26 cellular contexts compared by ENCODE assay signal in the genomic region with DNA sequence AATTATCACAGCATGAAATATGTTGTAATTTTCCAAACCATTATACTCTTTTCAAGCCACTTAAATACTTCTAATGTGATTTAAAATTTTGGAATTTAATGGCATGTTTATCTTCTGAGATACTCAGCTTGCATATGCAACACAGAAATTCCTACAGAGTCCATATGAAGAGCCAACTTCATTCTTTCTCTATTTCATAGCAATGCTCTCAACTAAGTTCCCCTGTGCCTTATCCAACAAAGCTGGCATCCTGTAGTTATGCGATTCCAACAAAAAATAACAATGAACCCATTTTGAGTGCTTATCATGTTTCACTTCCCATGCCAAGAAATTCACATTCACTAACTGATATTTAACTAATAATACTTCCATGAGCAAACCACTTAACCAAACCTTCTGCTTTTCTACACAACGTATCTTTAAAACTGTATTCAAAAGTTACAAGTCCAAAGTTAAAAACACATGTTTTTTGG.
DNase-seq lines count a peak whose midpoint lies in the region; ATAC-seq and TF ChIP-seq lines count a peak whose summit lies in the region.
"Had no signal": no experiment of that assay in that cellular context is flagged by ENCODE, and none has a peak within 500 bp of the region (broad histone marks: within the 10 kb centered on the region; RNA-seq: fewer than 3 reads in every experiment).

No MANE protein-coding gene starts in this region.

- H2BK20ac ChIP-seq in IMR-90 (ENCODE audit: low read depth, low read length): peak overlapping the region; percentile 43; the same call in 1 of the 2 replicates

- H3K56ac ChIP-seq in IMR-90 (ENCODE audit: extremely low read depth, insufficient read depth, low read length): no peak overlapping the region

- no peak overlapping the region for H2AK9ac ChIP-seq in IMR-90 (replicated peaks; ENCODE audit: low read depth, low read length, poor library complexity)

- no peak overlapping the region for H4K91ac ChIP-seq in IMR-90 (ENCODE audit: insufficient read depth, low read depth, low read length)

- peak overlapping the region in 1 of 2 experiments; percentile 18; a peak in 1 of 4 replicates for H4K8ac ChIP-seq in IMR-90 (ENCODE audit: low read depth in 2 of 2, low read length in 2 of 2)

- ATAC-seq in IMR-90 (ENCODE audit: low read depth) (peak; percentile 44), body of pancreas (peak; percentile 59), GM21528 (IDR thresholded peaks at IDR 0.05; ENCODE audit: low FRiP score, unreplicated experiment) (no peak), left colon (no peak)
- ATAC-seq: activated naive CD4-positive, alpha-beta T cell treated with anti-CD3 and anti-CD28 coated beads, Interleukin-2, amount 50 U/mL, for 72 hours; activated T-cell treated with anti-CD3 and anti-CD28 coated beads, Interleukin-2, amount 50 U/mL, for 72 hours; CD8-positive, alpha-beta T cell; stimulated activated naive CD8-positive, alpha-beta T cell treated with anti-CD3 and anti-CD28 coated beads, Interleukin-15, amount 100 ng/mL, for 72 hours had no signal

- peak overlapping the region; percentile 37; the same call in 1 of the 2 replicates for H2BK120ac ChIP-seq in IMR-90 (ENCODE audit: low read depth, low read length)

- H3K27me3 ChIP-seq in ACC112 (ENCODE audit: insufficient read depth, low read length) (no peaks in the 10 kb centered on the region), IMR-90 (ENCODE audit: control insufficient read depth, insufficient read depth, low read length) (no peaks in the 10 kb centered on the region), body of pancreas (no peaks in the 10 kb centered on the region), hepatocyte (no peaks in the 10 kb centered on the region)
- H3K27me3 ChIP-seq: SJCRH30 had no signal

- in situ Hi-C loops in IMR-90 (cut with MboI; ENCODE audit: low sequenced_read_pairs): no loop called here

- peak overlapping the region; percentile 89; the same call in 1 of the 2 replicates for H3K18ac ChIP-seq in IMR-90 (ENCODE audit: low read depth, low read length)

- H3K4me1 ChIP-seq in ACC112 (ENCODE audit: control insufficient read depth, insufficient read depth, low read length, unreplicated experiment) (peaks cover 22% of the 10 kb centered on the region), IMR-90 (ENCODE audit: control insufficient read depth, insufficient read depth, low read length) (peaks cover 5% of the 10 kb centered on the region; the same call in 1 of the 2 replicates), body of pancreas (peaks cover 10% of the 10 kb centered on the region), hepatocyte (ENCODE audit: insufficient read depth) (no peaks in the 10 kb centered on the region)

- H3K4ac ChIP-seq in IMR-90 (ENCODE audit: low read depth, low read length): peak overlapping the region; percentile 21; the same call in 1 of the 2 replicates

- no peaks in the 10 kb centered on the region for H3K9me1 ChIP-seq in IMR-90 (ENCODE audit: insufficient read depth, low read length)

- H3K14ac ChIP-seq in IMR-90 (replicated peaks; ENCODE audit: low read depth, low read length): no peak overlapping the region

- H3K36me3 ChIP-seq in ACC112 (ENCODE audit: insufficient read depth, low read length) (no peaks in the 10 kb centered on the region), IMR-90 (ENCODE audit: control insufficient read depth, insufficient read depth, low read length) (no peaks in the 10 kb centered on the region), body of pancreas (replicated peaks in 1 of 2; ENCODE audit: insufficient read depth in 1 of 2, low read depth in 2 of 2) (no peaks in the 10 kb centered on the region), hepatocyte (replicated peaks; ENCODE audit: insufficient read depth, low read depth) (no peaks in the 10 kb centered on the region)
- H3K36me3 ChIP-seq: SJCRH30 had no signal

- peak overlapping the region; percentile 16; the same call in 1 of the 2 replicates for H3K4me3 ChIP-seq in ACC112 (ENCODE audit: low read depth, low read length)
- H3K4me3 ChIP-seq in IMR-90 (ENCODE audit: insufficient read depth, low read depth, low read length): no peak overlapping the region
- no peak overlapping the region for H3K4me3 ChIP-seq in body of pancreas
- no peak overlapping the region for H3K4me3 ChIP-seq in hepatocyte
- H3K4me3 ChIP-seq: PC-9, SJCRH30 had no signal

- H2AFZ ChIP-seq in ACC112 (ENCODE audit: low read length, unreplicated experiment) (peak overlapping the region; percentile 58), IMR-90 (replicated peaks; ENCODE audit: low read length, poor library complexity) (no peak overlapping the region), hepatocyte (no peak overlapping the region)
- H2AFZ ChIP-seq: PC-9 had no signal

- BruUV-seq in IMR-90 (replicated peaks; lab: Mats Ljungman, UMichigan): no TSS peak

- H3K9me3 ChIP-seq in IMR-90 (ENCODE audit: control insufficient read depth, insufficient read depth, low read length) (no peaks in the 10 kb centered on the region), body of pancreas (no peaks in the 10 kb centered on the region), hepatocyte (ENCODE audit: low read depth) (no peaks in the 10 kb centered on the region)

- H2AK5ac ChIP-seq in IMR-90 (ENCODE audit: low read depth, low read length): no peak overlapping the region

- CTCF ChIA-PET in IMR-90 (lab: Yijun Ruan, JAX): interaction anchor here (0.6 kb wide), 1 partner anchor 245 kb away, joined by 4 read pairs; no protein-coding TSS in a partner anchor

- H4K20me1 ChIP-seq in IMR-90 (ENCODE audit: insufficient read depth, low read length) (no peaks in the 10 kb centered on the region), hepatocyte (ENCODE audit: insufficient read depth, poor library complexity, severe bottlenecking) (no peaks in the 10 kb centered on the region)

- H3K23ac ChIP-seq in IMR-90 (ENCODE audit: low read depth, low read length): no peak overlapping the region

- H3K9ac ChIP-seq in IMR-90 (ENCODE audit: low read depth, low read length): no peak overlapping the region

- H3K9me2 ChIP-seq in hepatocyte (replicated peaks; ENCODE audit: insufficient read depth): no peaks in the 10 kb centered on the region

- TF ChIP-seq CTCF in IMR-90 (conservative IDR thresholded peaks at IDR 0.05; ENCODE audit: low read depth, low read length) (no peak), body of pancreas (IDR thresholded peaks at IDR 0.05) (no peak), hepatocyte (IDR thresholded peaks at IDR 0.05; ENCODE audit: poor library complexity) (no peak)

- TF ChIP-seq RAD21 in IMR-90 (IDR thresholded peaks at IDR 0.05; ENCODE audit: low read length): no peak

- no peak overlapping the region for H2BK15ac ChIP-seq in IMR-90 (ENCODE audit: low read depth, low read length)

- no peaks in the 10 kb centered on the region for H3K79me1 ChIP-seq in IMR-90 (ENCODE audit: low read depth in 1 of 2, low read length in 2 of 2)

- H3K27ac ChIP-seq in ACC112 (ENCODE audit: low read depth, low read length) (peak overlapping the region; percentile 50), IMR-90 (ENCODE audit: insufficient read depth, low read length) (no peak overlapping the region), body of pancreas (peak overlapping the region in 1 of 4 donors; percentile 12), hepatocyte (peak overlapping the region; percentile 3)
- H3K27ac ChIP-seq: PC-9, SJCRH30 had no signal

- peak overlapping the region; percentile 88; the same call in 1 of the 2 replicates for H4K5ac ChIP-seq in IMR-90 (ENCODE audit: low read depth, low read length)

- H3K4me2 ChIP-seq in IMR-90 (ENCODE audit: low read depth, low read length) (no peak overlapping the region; the same call in 1 of the 2 replicates), hepatocyte (no peak overlapping the region)
- H3K4me2 ChIP-seq: PC-9 had no signal

- TF ChIP-seq POLR2A in IMR-90 (IDR thresholded peaks at IDR 0.05; ENCODE audit: low read depth, low read length) (no peak), body of pancreas (IDR thresholded peaks at IDR 0.05) (no peak)

- intact Hi-C loops in IMR-90 (cut with micrococcal nuclease) (no loop called here), body of pancreas (cut with DNase I) (no loop called here), left colon (cut with DNase I, micrococcal nuclease) (no loop called here)

- POLR2A ChIA-PET in IMR-90 (lab: Charles Lee; ENCODE audit: unreplicated experiment): no interaction called here

- H3K79me2 ChIP-seq in ACC112 (ENCODE audit: control insufficient read depth, insufficient read depth, low read length, unreplicated experiment) (no peaks in the 10 kb centered on the region), hepatocyte (no peaks in the 10 kb centered on the region)

- DNase-seq in IMR-90 (peak; percentile 37), body of pancreas (no peak), hepatocyte (ENCODE audit: low spot score) (no peak), nucleus accumbens (lab: John Stamatoyannopoulos, UW) (no peak), left colon (no peak)
- no peak for DNase-seq in stimulated activated CD4-positive, alpha-beta T cell treated with anti-CD3 and anti-CD28 coated beads, Interleukin-15, amount 100 ng/mL, for 24 hours
- DNase-seq: ACHN; activated B cell treated with CpG ODN at 0.5 μM for 24 hours; activated T-cell treated with anti-CD3 and anti-CD28 coated beads, Interleukin-2, amount 50 U/mL, for 72 hours; CD8-positive, alpha-beta T cell; DMS53; effector memory CD4-positive, alpha-beta T cell; H9; hypothalamus; islet precursor cell; mammary epithelial cell; naive B cell; NCI-H1436 treated with DMSO at 0.1 percent for 48 hours; NCI-H82; PC-9; stimulated activated CD4-positive, alpha-beta T cell treated with anti-CD3 and anti-CD28 coated beads, Interleukin-2, amount 100 ng/mL, for 48 hours; stimulated activated naive CD8-positive, alpha-beta T cell treated with anti-CD3 and anti-CD28 coated beads, Interleukin-15, amount 100 ng/mL, for 72 hours had no signal

- dilution Hi-C loops in IMR-90 (cut with HindIII; ENCODE audit: low sequenced_read_pairs, unreplicated experiment): no loop called here

- 56% methylated on average over 1 of the region's 2 CpGs; no CpG with 5 or more reads in 1 of the 2 experiments for WGBS in IMR-90 (ENCODE audit: extremely low coverage in 2 of 2, insufficient read length in 1 of 2), 2 experiments
- WGBS in body of pancreas, 2 donors: 0 to 14% methylated on average over 2 of the region's 2 CpGs
- 76% methylated on average over 2 of the region's 2 CpGs for WGBS in hepatocyte (ENCODE audit: low lambda C conversion rate, missing lambda C conversion rate)

- H2BK5ac ChIP-seq in IMR-90 (ENCODE audit: low read depth, low read length, poor library complexity, severe bottlenecking): peak overlapping the region; percentile 83

TF ChIP-seq in IMR-90, 13 proteins besides CTCF, POLR2A, EP300 and RAD21 (continues in another document):
- TF ChIP-seq, protein P1, sequence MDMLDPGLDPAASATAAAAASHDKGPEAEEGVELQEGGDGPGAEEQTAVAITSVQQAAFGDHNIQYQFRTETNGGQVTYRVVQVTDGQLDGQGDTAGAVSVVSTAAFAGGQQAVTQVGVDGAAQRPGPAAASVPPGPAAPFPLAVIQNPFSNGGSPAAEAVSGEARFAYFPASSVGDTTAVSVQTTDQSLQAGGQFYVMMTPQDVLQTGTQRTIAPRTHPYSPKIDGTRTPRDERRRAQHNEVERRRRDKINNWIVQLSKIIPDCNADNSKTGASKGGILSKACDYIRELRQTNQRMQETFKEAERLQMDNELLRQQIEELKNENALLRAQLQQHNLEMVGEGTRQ (IDR thresholded peaks at IDR 0.05; ENCODE audit: low read depth, low read length): no peak
- TF ChIP-seq MAFK (IDR thresholded peaks at IDR 0.05; ENCODE audit: low read depth, low read length) (no peak), FOS (IDR thresholded peaks at IDR 0.05; ENCODE audit: low read depth, low read length) (no peak)

Comparison
In these comparisons a context has a peak if more than half of its experiments do, and no peak if none do; other contexts are left out.
1. ATAC-seq: peak in IMR-90 (single experiment) and body of pancreas (single experiment); none in GM21528 (single experiment) and left colon (single experiment).